27 cellular contexts compared by ENCODE assay signal in genomic region chr6:75657327-75657726, GRCh38. TPM values are rescaled to one million over a fixed set of nuclear protein-coding genes. Genes with fewer than 3 reads are reported as not detected.
DNase-seq lines count a peak whose midpoint lies in the region; ATAC-seq and TF ChIP-seq lines count a peak whose summit lies in the region.
"Had no signal": no experiment of that assay in that cellular context is flagged by ENCODE, and none has a peak within 500 bp of the region (broad histone marks: within the 10 kb centered on the region; RNA-seq: fewer than 3 reads in every experiment).

No MANE protein-coding gene starts in this region.

- H3K4me3 ChIP-seq in CD4-positive, CD25-positive, alpha-beta regulatory T cell (ENCODE audit: low read depth, low read length), result no peak overlapping the region
- H3K4me3 ChIP-seq: adrenal gland, BLaER1, GM23338, tibial nerve had no signal

- no peak for DNase-seq in CD4-positive, CD25-positive, alpha-beta regulatory T cell
- DNase-seq in HFFc6, result no peak
- DNase-seq in dermis microvascular lymphatic vessel endothelial cell (ENCODE audit: low read depth in 2 of 2), result peak; percentile 11 to 26
- DNase-seq in osteocyte (ENCODE audit: extremely low spot score, unreplicated experiment), result no peak
- no peak for DNase-seq in iPS-NIHi7 (ENCODE audit: extremely low spot score)
- DNase-seq: activated CD4-positive, alpha-beta T cell treated with anti-CD3 and anti-CD28 coated beads for 4 hours; activated gamma-delta T cell treated with Interleukin-2 at 50 U/mL for 16 hours; activated T-cell treated with anti-CD3 and anti-CD28 coated beads, Interleukin-2, amount 50 U/mL, for 24 hours; adrenal gland; effector CD8-positive, alpha-beta T cell; erythroblast; head of caudate nucleus; Karpas-422; kidney glomerular epithelial cell; NCI-H1436 treated with DMSO at 0.1 percent for 48 hours; NCI-H2107; NCI-H748 treated with DMSO at 0.1 percent for 48 hours; small intestine; stimulated activated CD4-positive, alpha-beta T cell treated with anti-CD3 and anti-CD28 coated beads, Interleukin-1b, Interleukin-23, amount 100 ng/mL, for 48 hours; stimulated activated CD8-positive, alpha-beta memory T cell treated with anti-CD3 and anti-CD28 coated beads, Interleukin-4, amount 100 ng/mL, for 48 hours had no signal

- H3K27me3 ChIP-seq in CD4-positive, CD25-positive, alpha-beta regulatory T cell (ENCODE audit: control insufficient read depth, insufficient read depth, low read length), result no peaks in the 10 kb centered on the region
- H3K27me3 ChIP-seq: adrenal gland, BLaER1, tibial nerve had no signal

- ATAC-seq in CD4-positive, CD25-positive, alpha-beta regulatory T cell (ENCODE audit: low read depth in 2 of 2), result no peak
- no peak for ATAC-seq in GM18867 (IDR thresholded peaks at IDR 0.05; ENCODE audit: unreplicated experiment)
- ATAC-seq in GM21717 (IDR thresholded peaks at IDR 0.05; ENCODE audit: unreplicated experiment), result no peak
- ATAC-seq: GM23338 had no signal

- peak overlapping the region in 2 of 3 donors; percentile 33 to 38 for H3K27ac Mint-ChIP-seq in CD4-positive, CD25-positive, alpha-beta regulatory T cell
- H3K27ac Mint-ChIP-seq in HFFc6 (peak overlapping the region; percentile 55), osteocyte (ENCODE audit: unreplicated experiment) (peak overlapping the region; percentile 76)

- H3K4me1 ChIP-seq in CD4-positive, CD25-positive, alpha-beta regulatory T cell (ENCODE audit: control insufficient read depth, insufficient read depth, low read length, poor library complexity, severe bottlenecking), result no peaks in the 10 kb centered on the region
- H3K4me1 ChIP-seq: BLaER1 had no signal

- H3K36me3 ChIP-seq in CD4-positive, CD25-positive, alpha-beta regulatory T cell (ENCODE audit: control insufficient read depth, insufficient read depth, low read length), result peaks cover 46% of the 10 kb centered on the region

- no peak for TF ChIP-seq CTCF in HFFc6 (IDR thresholded peaks at IDR 0.05)
- no peak for TF ChIP-seq CTCF in osteocyte (IDR thresholded peaks at IDR 0.05)

- H3K27ac ChIP-seq in CD4-positive, CD25-positive, alpha-beta regulatory T cell (ENCODE audit: insufficient read depth, low read length, poor library complexity, severe bottlenecking), result no peak overlapping the region
- H3K27ac ChIP-seq: BLaER1, RWPE1, tibial nerve had no signal

- H3K27me3 Mint-ChIP-seq in CD4-positive, CD25-positive, alpha-beta regulatory T cell, result no peaks in the 10 kb centered on the region
- peaks cover 1% of the 10 kb centered on the region; the same call in 1 of the 2 replicates for H3K27me3 Mint-ChIP-seq in HFFc6 (ENCODE audit: insufficient read depth)
- H3K27me3 Mint-ChIP-seq in osteocyte (ENCODE audit: unreplicated experiment), result no peaks in the 10 kb centered on the region
- H3K27me3 Mint-ChIP-seq: activated T-cell treated with anti-CD3 and anti-CD28 coated beads, Interleukin-2, amount 50 U/mL, for 24 hours; brain had no signal

- no peaks in the 10 kb centered on the region for H3K9me3 Mint-ChIP-seq in CD4-positive, CD25-positive, alpha-beta regulatory T cell
- H3K9me3 Mint-ChIP-seq in HFFc6, result no peaks in the 10 kb centered on the region
- no peaks in the 10 kb centered on the region for H3K9me3 Mint-ChIP-seq in osteocyte (ENCODE audit: unreplicated experiment)
- H3K9me3 Mint-ChIP-seq: activated T-cell treated with anti-CD3 and anti-CD28 coated beads, Interleukin-2, amount 50 U/mL, for 24 hours; brain; GM23338 had no signal

- peaks cover 2 to 15% (median 8%) of the 10 kb centered on the region in 4 donors for H3K4me1 Mint-ChIP-seq in CD4-positive, CD25-positive, alpha-beta regulatory T cell
- peaks cover 15% of the 10 kb centered on the region for H3K4me1 Mint-ChIP-seq in HFFc6 (ENCODE audit: low read depth)
- peaks cover 19% of the 10 kb centered on the region for H3K4me1 Mint-ChIP-seq in osteocyte (ENCODE audit: unreplicated experiment)
- H3K4me1 Mint-ChIP-seq: GM23338 had no signal

- no peaks in the 10 kb centered on the region for H3K9me3 ChIP-seq in CD4-positive, CD25-positive, alpha-beta regulatory T cell (ENCODE audit: control insufficient read depth in 2 of 2, low read length in 2 of 2)
- H3K9me3 ChIP-seq: adrenal gland, BLaER1, tibial nerve had no signal

- H3K4me3 Mint-ChIP-seq in CD4-positive, CD25-positive, alpha-beta regulatory T cell, result no peak overlapping the region
- H3K4me3 Mint-ChIP-seq in HFFc6 (no peak overlapping the region), osteocyte (ENCODE audit: unreplicated experiment) (no peak overlapping the region)
- H3K4me3 Mint-ChIP-seq: activated T-cell treated with anti-CD3 and anti-CD28 coated beads, Interleukin-2, amount 50 U/mL, for 24 hours; brain; GM23338 had no signal

- H3K36me3 Mint-ChIP-seq in CD4-positive, CD25-positive, alpha-beta regulatory T cell, result peaks cover 56% of the 10 kb centered on the region
- H3K36me3 Mint-ChIP-seq in HFFc6 (ENCODE audit: low read depth) (peaks cover 48% of the 10 kb centered on the region), osteocyte (ENCODE audit: unreplicated experiment) (peaks cover 42% of the 10 kb centered on the region)

RNA-seq across cellular contexts. Expression of gene SENP6, which starts 55.6 kb away (rescaled TPM):
- total RNA-seq in CD4-positive, CD25-positive, alpha-beta regulatory T cell, result 99.4 TPM
- polyA plus RNA-seq in CD4-positive, CD25-positive, alpha-beta regulatory T cell, result 10 to 100 TPM; 35.1 to 52.9 (median 39.9) TPM
- total RNA-seq in HFFc6 (2021; fragmentation: NEBNext Ultra II Directional; extraction: Animal tissue kit (Norgen Biotek cat#: 25700)), result 10 to 100 TPM; 52.0 to 63.1 (median 57.4) TPM
- total RNA-seq in dermis microvascular lymphatic vessel endothelial cell (34.1 and 37.8 TPM in 2 replicates), osteocyte (95.0 and 101 TPM in 2 replicates)

Comparison
In these comparisons a context has a peak if more than half of its experiments do, and no peak if none do; other contexts are left out.
1. DNase-seq: peak in dermis microvascular lymphatic vessel endothelial cell (2 of 2); none in CD4-positive, CD25-positive, alpha-beta regulatory T cell (0 of 3), HFFc6 (single experiment), osteocyte (single experiment) and iPS-NIHi7 (single experiment).
2. Peak in every context shown above with its lines, with median percentiles within 50 percentile points of each other: H3K27ac Mint-ChIP-seq.